9 cellular contexts compared by ENCODE assay signal in the genomic region with DNA sequence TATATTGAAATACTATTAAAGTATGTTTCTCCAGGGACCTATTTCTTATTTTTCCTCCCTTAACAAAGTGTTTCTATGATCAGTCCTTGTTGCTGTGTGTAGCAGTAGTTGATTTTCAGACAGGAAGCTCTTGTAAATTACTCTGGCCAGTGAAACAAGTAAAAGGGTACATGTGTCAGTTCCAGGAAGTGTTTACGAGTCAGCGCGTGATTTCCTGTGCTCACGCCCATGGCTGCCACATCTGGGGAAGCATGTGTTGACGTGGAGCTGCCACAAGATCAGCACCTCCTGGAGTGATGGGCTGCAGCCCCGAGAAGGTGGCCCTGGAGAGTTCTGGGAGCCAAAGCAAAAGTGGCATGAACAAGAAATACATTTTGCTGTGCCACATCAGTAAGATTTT. TPM values are rescaled to one million over a fixed set of nuclear protein-coding genes. Genes with fewer than 3 reads are reported as not detected.
A peak's percentile ranks its signal among the peaks of the same experiment; 100 is the strongest.
DNase-seq lines count a peak whose midpoint lies in the region; ATAC-seq, FAIRE-seq and TF ChIP-seq lines count a peak whose summit lies in the region.
"Had no signal": no experiment of that assay in that cellular context is flagged by ENCODE, and none has a peak within 500 bp of the region (broad histone marks: within the 10 kb centered on the region; RNA-seq: fewer than 3 reads in every experiment).

No MANE protein-coding gene starts in this region.

- H4K20me1 ChIP-seq in Loucy (ENCODE audit: insufficient read depth, low read length, poor library complexity, severe bottlenecking), result no peaks in the 10 kb centered on the region

- peaks cover 13% of the 10 kb centered on the region for H3K4me1 ChIP-seq in Loucy (ENCODE audit: insufficient read depth, low read length, poor library complexity, severe bottlenecking)
- H3K4me1 ChIP-seq in right atrium auricular region, result no peaks in the 10 kb centered on the region

- TF ChIP-seq CTCF in Loucy (conservative IDR thresholded peaks at IDR 0.05; ENCODE audit: low read length) (no peak), right atrium auricular region (IDR thresholded peaks at IDR 0.05) (no peak)

- H3K27me3 ChIP-seq in Loucy (ENCODE audit: insufficient read depth, low read length, poor library complexity, severe bottlenecking), result peaks cover 5% of the 10 kb centered on the region
- no peaks in the 10 kb centered on the region for H3K27me3 ChIP-seq in right atrium auricular region

- peak overlapping the region; percentile 56 for H3K4me2 ChIP-seq in Loucy (ENCODE audit: low read depth, low read length, poor library complexity, severe bottlenecking)

- H3K9me2 ChIP-seq in Loucy (replicated peaks; ENCODE audit: low read depth, low read length), result no peaks in the 10 kb centered on the region

- ATAC-seq in HG02623 (IDR thresholded peaks at IDR 0.05; ENCODE audit: unreplicated experiment), result no peak

- H3K9ac ChIP-seq in Loucy (ENCODE audit: low read depth, low read length, poor library complexity, severe bottlenecking), result no peak overlapping the region

- H3K36me3 ChIP-seq in Loucy (ENCODE audit: insufficient read depth, low read length), result no peaks in the 10 kb centered on the region
- H3K36me3 ChIP-seq in right atrium auricular region, result no peaks in the 10 kb centered on the region

- no peaks in the 10 kb centered on the region for H3K79me2 ChIP-seq in Loucy (ENCODE audit: insufficient read depth, low read length)

- no peak for DNase-seq in GM18507 (ENCODE audit: extremely low spot score, insufficient read length, low read depth)
- peak; percentile 72 for DNase-seq in activated T-cell treated with anti-CD3 and anti-CD28 coated beads, Interleukin-2, amount 50 U/mL, for 1 hour
- peak; percentile 67 for DNase-seq in right atrium auricular region (ENCODE audit: low spot score)
- peak; percentile 20 for DNase-seq in stimulated activated CD8-positive, alpha-beta memory T cell treated with anti-CD3 and anti-CD28 coated beads, Interleukin-15, amount 100 ng/mL, for 24 hours (ENCODE audit: low read depth)
- DNase-seq in DMS79 treated with DMSO at 0.1 percent for 48 hours (lab: John Stamatoyannopoulos, UW), result no peak
- no peak for DNase-seq in NCI-H82 treated with DMSO at 0.1 percent for 48 hours (lab: John Stamatoyannopoulos, UW; ENCODE audit: unreplicated experiment)

- H3K9me3 ChIP-seq in Loucy (ENCODE audit: insufficient read depth, low read depth, low read length) (no peaks in the 10 kb centered on the region), right atrium auricular region (no peaks in the 10 kb centered on the region)

- H2AFZ ChIP-seq in Loucy (ENCODE audit: low read length), result peak overlapping the region; percentile 56

- H3F3A ChIP-seq in Loucy (ENCODE audit: low read depth), result no peaks in the 10 kb centered on the region

- H3K27ac ChIP-seq in right atrium auricular region, result peak overlapping the region; percentile 8 to 43

- H3K4me3 ChIP-seq in Loucy (ENCODE audit: low read length, poor library complexity, severe bottlenecking) (peak overlapping the region; percentile 47), right atrium auricular region (no peak overlapping the region)

- peak; percentile 59 for FAIRE-seq in GM18507 (lab: Jason Lieb, UNC)
- FAIRE-seq: colon had no signal

RNA-seq across cellular contexts. Expression of a gene that starts 38.6 kb away (rescaled TPM):
- not detected for total RNA-seq in right atrium auricular region

Comparison
In these comparisons a context has a peak if more than half of its experiments do, and no peak if none do; other contexts are left out.
1. DNase-seq: peak in activated T-cell treated with anti-CD3 and anti-CD28 coated beads, Interleukin-2, amount 50 U/mL, for 1 hour (single experiment), right atrium auricular region (single experiment) and stimulated activated CD8-positive, alpha-beta memory T cell treated with anti-CD3 and anti-CD28 coated beads, Interleukin-15, amount 100 ng/mL, for 24 hours (single experiment); none in GM18507 (single experiment), DMS79 treated with DMSO at 0.1 percent for 48 hours (single experiment) and NCI-H82 treated with DMSO at 0.1 percent for 48 hours (single experiment).